In genomic region chr2:44880125-44880483, GRCh38 we compare ENCODE assay signal across 23 cellular contexts.
"Had no signal": no experiment of that assay in that cellular context is flagged by ENCODE, and none has a peak within 500 bp of the region (broad histone marks: within the 10 kb centered on the region; RNA-seq: fewer than 3 reads in every experiment).

No MANE protein-coding gene starts in this region.

- H3K27ac ChIP-seq: brain microvascular endothelial cell, cardiac muscle cell, Peyer's patch, RWPE1, SJCRH30 had no signal

- DNase-seq: activated CD4-positive, alpha-beta memory T cell treated with anti-CD3 and anti-CD28 coated beads for 36 hours; activated CD4-positive, alpha-beta T cell treated with anti-CD3 and anti-CD28 coated beads, Interleukin-2, amount 10 ng/mL, durations not matched to agents 7 days and 5 days; activated CD4-positive, CD25-positive, alpha-beta regulatory T cell; activated CD8-positive, alpha-beta memory T cell treated with anti-CD3 and anti-CD28 coated beads for 24 hours; activated gamma-delta T cell treated with Interleukin-2 at 50 U/mL for 16 hours; activated naive CD4-positive, alpha-beta T cell treated with anti-CD3 and anti-CD28 coated beads, Interleukin-2, amount 10 ng/mL, durations not matched to agents 7 days and 5 days; activated naive CD8-positive, alpha-beta T cell treated with anti-CD3 and anti-CD28 coated beads for 36 hours; activated T-cell treated with anti-CD3 and anti-CD28 coated beads, Interleukin-2, amount 50 U/mL, for 4 hours; brain microvascular endothelial cell; Kasumi-1; NCI-H1092; NCI-H1436 treated with DMSO at 0.1 percent for 48 hours; NCI-H2029; NCI-H2107; NCI-H2171 treated with DMSO at 0.1 percent for 48 hours; NCI-H226; NCI-H526; NCI-H774; Peyer's patch; Right ventricle myocardium superior; SJCRH30 had no signal

- H3K4me3 ChIP-seq: cardiac muscle cell, Peyer's patch, SJCRH30 had no signal

- H3K27me3 ChIP-seq: Peyer's patch, SJCRH30 had no signal

- H3K9me3 ChIP-seq: Peyer's patch, SJCRH30 had no signal

- H3K36me3 ChIP-seq: brain microvascular endothelial cell, cardiac muscle cell, Peyer's patch, SJCRH30 had no signal

- H3K4me1 ChIP-seq: Peyer's patch, SJCRH30 had no signal
